17 cellular contexts compared by ENCODE assay signal in genomic region chr1:77905603-77906002, GRCh38. TPM values are rescaled to one million over a fixed set of nuclear protein-coding genes. Genes with fewer than 3 reads are reported as not detected.
DNase-seq lines count a peak whose midpoint lies in the region; ATAC-seq, FAIRE-seq and TF ChIP-seq lines count a peak whose summit lies in the region.
"Had no signal": no experiment of that assay in that cellular context is flagged by ENCODE, and none has a peak within 500 bp of the region (broad histone marks: within the 10 kb centered on the region; RNA-seq: fewer than 3 reads in every experiment).

No MANE protein-coding gene starts in this region.

- intact Hi-C loops in Right ventricle myocardium superior (cut with DNase I) = no loop called here
- intact Hi-C loops in K562 (cut with micrococcal nuclease) = loop anchor here (10.0 kb wide), 1 partner anchor 371 kb away; no protein-coding TSS in a partner anchor
- intact Hi-C loops in psoas muscle (cut with DNase I) = no loop called here
- intact Hi-C loops in adrenal gland (cut with DNase I) = no loop called here

- peaks cover 1% of the 10 kb centered on the region; the same call in 1 of the 2 replicates for H3K27me3 Mint-ChIP-seq in HFFc6 (ENCODE audit: insufficient read depth)
- H3K27me3 Mint-ChIP-seq: CD4-positive, alpha-beta memory T cell had no signal

- BruUV-seq in K562 (replicated peaks; lab: Mats Ljungman, UMichigan) = no TSS peak

- H3K9me1 ChIP-seq in K562 (ENCODE audit: control insufficient read depth, insufficient read depth, low read length) = no peaks in the 10 kb centered on the region

- H3K9me3 ChIP-seq in cardiac muscle cell (ENCODE audit: low read depth) (no peaks in the 10 kb centered on the region), K562 (replicated peaks; ENCODE audit: control insufficient read depth, insufficient read depth, low read depth, low read length) (no peaks in the 10 kb centered on the region), psoas muscle (no peaks in the 10 kb centered on the region), adrenal gland (replicated peaks in 1 of 3) (no peaks in the 10 kb centered on the region)
- H3K9me3 ChIP-seq: BE2C had no signal

- TF ChIP-seq POLR2A in K562 (conservative IDR thresholded peaks at IDR 0.05) (no peak), adrenal gland (IDR thresholded peaks at IDR 0.05) (no peak)

- H3K9me3 Mint-ChIP-seq in HFFc6 = no peaks in the 10 kb centered on the region
- H3K9me3 Mint-ChIP-seq: CD4-positive, alpha-beta memory T cell had no signal

- H3K4me1 Mint-ChIP-seq in HFFc6 (ENCODE audit: low read depth) = peaks cover 40% of the 10 kb centered on the region
- H3K4me1 Mint-ChIP-seq: CD4-positive, alpha-beta memory T cell had no signal

- H4K20me1 ChIP-seq in K562 (replicated peaks; ENCODE audit: control insufficient read depth, insufficient read depth, low read length) = no peaks in the 10 kb centered on the region

- H3K79me2 ChIP-seq in K562 (ENCODE audit: control insufficient read depth, insufficient read depth, low read length) = no peaks in the 10 kb centered on the region

- peak overlapping the region; percentile 20; the same call in 1 of the 2 replicates for H3K27ac Mint-ChIP-seq in HFFc6

- WGBS in K562 (ENCODE audit: insufficient coverage, low coverage, missing lambda C conversion rate) = 0% methylated on average over 1 of the region's 1 CpG
- 55 to 71% (median 58%) methylated on average over 1 of the region's 1 CpG for WGBS in psoas muscle, 3 donors
- WGBS in adrenal gland, 4 donors = 83 to 96% (median 91%) methylated on average over 1 of the region's 1 CpG

- H3K9ac ChIP-seq in K562 (ENCODE audit: insufficient read depth in 1 of 2, low read depth in 2 of 2, low read length in 2 of 2) = no peak overlapping the region

- H3K36me3 ChIP-seq in cardiac muscle cell (peaks cover 15% of the 10 kb centered on the region), K562 (ENCODE audit: control insufficient read depth, insufficient read depth, low read length) (no peaks in the 10 kb centered on the region), psoas muscle (ENCODE audit: insufficient read depth in 1 of 2, low read depth in 1 of 2) (peaks cover 0 to 30% of the 10 kb centered on the region in 2 donors), adrenal gland (replicated peaks in 1 of 2) (no peaks in the 10 kb centered on the region)
- H3K36me3 ChIP-seq: BE2C had no signal

- no peaks in the 10 kb centered on the region for H3K4me1 ChIP-seq in cardiac muscle cell (ENCODE audit: low read depth)
- no peaks in the 10 kb centered on the region for H3K4me1 ChIP-seq in K562 (replicated peaks in 1 of 2; ENCODE audit: control insufficient read depth in 2 of 2, insufficient read depth in 2 of 2, low read length in 2 of 2)
- peaks cover 52% of the 10 kb centered on the region for H3K4me1 ChIP-seq in psoas muscle
- peaks cover 14 to 15% of the 10 kb centered on the region in 2 donors for H3K4me1 ChIP-seq in adrenal gland (replicated peaks in 1 of 2)
- H3K4me1 ChIP-seq: BE2C had no signal

- ATAC-seq in Right ventricle myocardium superior (ENCODE audit: poor library complexity) (no peak), K562 (no peak; the same call in 2 of the 3 replicates), psoas muscle (peak in 1 of 4 donors; percentile 5), HG02588 (IDR thresholded peaks at IDR 0.05; ENCODE audit: unreplicated experiment) (no peak)

- TF ChIP-seq CTCF in cardiac muscle cell (IDR thresholded peaks at IDR 0.05; ENCODE audit: low read depth, low read length) (no peak), HFFc6 (IDR thresholded peaks at IDR 0.05) (no peak), K562 (IDR thresholded peaks at IDR 0.05 in 2 of 3, conservative IDR thresholded peaks at IDR 0.05 in 1 of 3; ENCODE audit: insufficient read depth in 2 of 3, low read depth in 1 of 3, low read length in 3 of 3) (no peak), psoas muscle (IDR thresholded peaks at IDR 0.05) (no peak), adrenal gland (IDR thresholded peaks at IDR 0.05) (no peak)

- H3K27me3 ChIP-seq in cardiac muscle cell (no peaks in the 10 kb centered on the region), K562 (ENCODE audit: control insufficient read depth in 2 of 2, insufficient read depth in 2 of 2, low read length in 2 of 2) (no peaks in the 10 kb centered on the region), psoas muscle (ENCODE audit: insufficient read depth in 3 of 3, low read length in 2 of 3) (no peaks in the 10 kb centered on the region), adrenal gland (no peaks in the 10 kb centered on the region)
- H3K27me3 ChIP-seq: BE2C had no signal

- H3K27ac ChIP-seq in cardiac muscle cell (peak overlapping the region; percentile 36), K562 (ENCODE audit: extremely low read depth, low read depth, low read length) (no peak overlapping the region), psoas muscle (peak overlapping the region; percentile 48), adrenal gland (no peak overlapping the region)
- H3K27ac ChIP-seq: C4-2B had no signal

- FAIRE-seq in K562 (lab: Jason Lieb, UNC) = no peak
- FAIRE-seq: A204.1, GM12891, GM19239 had no signal

- in situ Hi-C loops in K562 (cut with MboI) = loop anchor here (10.0 kb wide), 1 partner anchor 201 kb away; no protein-coding TSS in a partner anchor

- no peak for TF ChIP-seq EP300 in K562 (IDR thresholded peaks at IDR 0.05; ENCODE audit: low read length)

- CTCF ChIA-PET in K562 (lab: Yijun Ruan, JAX; ENCODE audit: low intra/inter-chr PET ratio) = no interaction called here

- POLR2A ChIA-PET in K562 (lab: Yijun Ruan, JAX) = no interaction called here

- H3K4me3 ChIP-seq in cardiac muscle cell (no peak overlapping the region), K562 (no peak overlapping the region), psoas muscle (no peak overlapping the region), adrenal gland (no peak overlapping the region)

- no peak overlapping the region for H2AFZ ChIP-seq in K562 (ENCODE audit: low read depth, low read length)

- peaks cover 33% of the 10 kb centered on the region for H3K36me3 Mint-ChIP-seq in HFFc6 (ENCODE audit: low read depth)
- H3K36me3 Mint-ChIP-seq: CD4-positive, alpha-beta memory T cell had no signal

- TF ChIP-seq RAD21 in K562 (CRISPR knock-in tag; conservative IDR thresholded peaks at IDR 0.05 in 1 of 2, IDR thresholded peaks at IDR 0.05 in 1 of 2) = no peak

- no peak overlapping the region for H3K4me3 Mint-ChIP-seq in HFFc6
- H3K4me3 Mint-ChIP-seq: CD4-positive, alpha-beta memory T cell had no signal

- H3K4me2 ChIP-seq in K562 (ENCODE audit: insufficient read depth, low read length) = no peak overlapping the region

- DNase-seq in cardiac muscle cell (ENCODE audit: low read depth in 1 of 2, low spot score in 1 of 2) = no peak
- DNase-seq in Right ventricle myocardium superior = no peak
- DNase-seq in HFFc6 = no peak
- no peak for DNase-seq in K562 (ENCODE audit: extremely low read depth in 1 of 4, low spot score in 3 of 4)
- no peak for DNase-seq in psoas muscle
- no peak for DNase-seq in adrenal gland
- no peak for DNase-seq in globus pallidus (ENCODE audit: low spot score)
- DNase-seq: BE2C; CD4-positive, alpha-beta memory T cell; DMS79; GOT3; HCEC 1CT had no signal

TF ChIP-seq in K562, 482 proteins besides CTCF, POLR2A, EP300 and RAD21:
- no peak for TF ChIP-seq TRIM24 (IDR thresholded peaks at IDR 0.05)
- TF ChIP-seq ZFP36 (IDR thresholded peaks at IDR 0.05; ENCODE audit: low read depth, low read length, partially characterized antibody) = peak; percentile 75
- TF ChIP-seq SMC3 (conservative IDR thresholded peaks at IDR 0.05; ENCODE audit: insufficient read depth, low read depth, low read length) = no peak
- TF ChIP-seq GABPB2 (CRISPR knock-in tag; conservative IDR thresholded peaks at IDR 0.05) = no peak
- TF ChIP-seq KDM2B (CRISPR knock-in tag; IDR thresholded peaks at IDR 0.05) = no peak
- no peak for TF ChIP-seq MCM5 (IDR thresholded peaks at IDR 0.05; ENCODE audit: low read depth)

RNA-seq across cellular contexts. Expression of gene NEXN, which starts 17.2 kb away (rescaled TPM):
- total RNA-seq in cardiac muscle cell = 18.5 and 42.9 TPM in 2 replicates
- 83.9 and 84.1 TPM in 2 replicates for polyA plus RNA-seq in cardiac muscle cell
- total RNA-seq in Right ventricle myocardium superior = 370 TPM
- total RNA-seq in HFFc6 (2021; fragmentation: NEBNext Ultra II Directional; extraction: Animal tissue kit (Norgen Biotek cat#: 25700)) = 10 to 100 TPM; 51.9 to 64.6 (median 56.5) TPM
- 1.1 TPM in 1 of 2 replicates, not detected in the other for total RNA-seq in K562 (2011; cell fraction: chromatin; rRNA removed; ENCODE audit: low replicate concordance)
- 0.17 TPM in 1 of 2 replicates, not detected in the other for total RNA-seq in K562 (2011; cell fraction: nucleolus; rRNA removed)
- total RNA-seq in K562 (2011; cell fraction: nucleoplasm; rRNA removed) = 0.29 and 1.1 TPM in 2 replicates
- 0.95 and 1.4 TPM in 2 replicates for total RNA-seq in K562 (2014; rRNA removed)
- total RNA-seq in K562 (2014; rRNA removed; fragmentation: Illumina TruSeq; extraction: Trizol) = 0.76 and 1.2 TPM in 2 replicates
- total RNA-seq in K562 (2015; rRNA removed; fragmentation: Illumina TruSeq; extraction: Trizol) = 0.98 and 1.2 TPM in 2 replicates
- 0.60 and 0.92 TPM in 2 replicates for total RNA-seq in K562 (2021)
- polyA plus RNA-seq in K562 (2011; rRNA removed) = 0.07 and 0.18 TPM in 2 replicates
- 0.03 and 0.09 TPM in 2 replicates for polyA plus RNA-seq in K562 (2011; cell fraction: cytosol; rRNA removed)
- 0.06 TPM in 1 of 2 replicates, not detected in the other for polyA plus RNA-seq in K562 (2011; cell fraction: nucleus; rRNA removed)
- 0.55 and 1.3 TPM in 2 replicates for polyA plus RNA-seq in K562 (2012)
- 1.2 and 1.8 TPM in 2 replicates for polyA plus RNA-seq in K562 (2014; fragmentation: Illumina TruSeq; extraction: Trizol)
- under 1 TPM; 0.46 to 0.51 TPM for polyA plus RNA-seq in K562 (2014; fragmentation: Nextera tagmentation; extraction: Ambion mirVana)
- 0.86 and 0.97 TPM in 2 replicates for polyA plus RNA-seq in K562 (2014; rRNA removed)
- polyA minus RNA-seq in K562 (2011; rRNA and poly(A)+ RNA removed) = 0.09 and 0.63 TPM in 2 replicates
- not detected in 2 replicates for polyA minus RNA-seq in K562 (2011; cell fraction: cytosol; rRNA and poly(A)+ RNA removed)
- 0.27 and 0.33 TPM in 2 replicates for polyA minus RNA-seq in K562 (2011; cell fraction: nucleus; rRNA and poly(A)+ RNA removed)
- 100 to 1,000 TPM; 161 to 541 (median 362) TPM for total RNA-seq in psoas muscle
- polyA plus RNA-seq in psoas muscle = 100 to 1,000 TPM in 2 of 3 donors, 10 to 100 TPM in 1; 31.6 to 497 (median 321) TPM
- total RNA-seq in adrenal gland = 10 to 100 TPM in 5 of 8 donors, 1 to 10 TPM in 3; 6.5 to 24.2 (median 13.2) TPM
- 10 to 100 TPM; 19.2 to 50.6 (median 50.2) TPM for polyA plus RNA-seq in adrenal gland

Comparison
In these comparisons a context has a peak if more than half of its experiments do, and no peak if none do; other contexts are left out.
1. H3K27ac ChIP-seq: peak in cardiac muscle cell (single experiment) and psoas muscle (single experiment); none in K562 (single experiment) and adrenal gland (0 of 5).